In the genomic region with DNA sequence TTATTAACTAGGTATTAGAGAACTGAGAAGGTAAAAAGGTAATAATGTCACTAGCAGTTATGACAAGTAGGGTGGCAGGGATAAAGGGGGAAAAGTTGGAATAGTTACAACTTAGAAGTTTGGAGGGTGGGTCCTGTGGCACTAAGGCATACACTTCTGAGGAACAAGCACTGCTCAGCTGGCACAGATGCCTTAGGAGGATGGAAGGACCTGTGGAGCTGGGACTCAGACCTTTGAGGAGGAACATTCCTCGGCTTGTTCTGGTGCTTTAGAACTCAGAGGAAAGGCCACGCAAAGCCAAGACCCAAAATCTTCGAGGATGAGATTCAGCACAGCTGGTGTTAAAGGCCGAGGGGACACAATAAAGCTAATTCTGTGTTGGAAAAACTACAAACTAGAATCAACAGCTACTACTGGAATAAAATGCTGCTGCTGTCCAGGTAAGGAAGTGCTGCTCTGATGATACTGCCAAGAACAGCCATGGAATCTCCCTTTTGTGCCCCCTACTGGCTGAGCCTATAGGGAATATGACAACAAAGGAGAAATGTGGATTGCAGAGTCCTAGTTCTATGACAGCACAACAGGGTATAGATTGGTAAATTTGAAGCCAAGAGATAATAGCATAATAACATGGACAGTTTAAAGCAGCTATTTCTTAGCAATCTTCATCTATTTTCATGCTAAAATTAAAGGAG, we compare ENCODE assay signal across 9 cellular contexts.
DNase-seq lines count a peak whose midpoint lies in the region; ATAC-seq and TF ChIP-seq lines count a peak whose summit lies in the region.
"Had no signal": no experiment of that assay in that cellular context is flagged by ENCODE, and none has a peak within 500 bp of the region (broad histone marks: within the 10 kb centered on the region; RNA-seq: fewer than 3 reads in every experiment).

No MANE protein-coding gene starts in this region.

- no peak for DNase-seq in BJ (ENCODE audit: low read depth)
- peak; percentile 47 for DNase-seq in Jurkat, Clone E6-1 (ENCODE audit: low read depth, low spot score)
- DNase-seq in activated CD4-positive, alpha-beta memory T cell treated with anti-CD3 and anti-CD28 coated beads for 36 hours: peak; percentile 13
- DNase-seq in lower lobe of right lung: no peak
- DNase-seq in NCI-H510A (lab: John Stamatoyannopoulos, UW): no peak
- no peak for DNase-seq in stimulated activated CD4-positive, alpha-beta T cell treated with anti-CD3 and anti-CD28 coated beads, Interleukin-4, amount 100 ng/mL, for 24 hours

- ATAC-seq in GM18907 (IDR thresholded peaks at IDR 0.05; ENCODE audit: unreplicated experiment): peak; percentile 75
- peak; percentile 59 to 61 for ATAC-seq in lower lobe of right lung
- no peak for ATAC-seq in GM21717 (IDR thresholded peaks at IDR 0.05; ENCODE audit: unreplicated experiment)

- H3K36me3 ChIP-seq in BJ (ENCODE audit: control insufficient read depth, insufficient read depth, low read length) (no peaks in the 10 kb centered on the region), lower lobe of right lung (no peaks in the 10 kb centered on the region)

- H3K4me3 Mint-ChIP-seq in activated CD4-positive, alpha-beta memory T cell treated with anti-CD3 and anti-CD28 coated beads for 36 hours: no peak overlapping the region
- H3K4me3 Mint-ChIP-seq: IgD-negative memory B cell had no signal

- H3K27me3 ChIP-seq in BJ (ENCODE audit: control insufficient read depth, insufficient read depth, low read length) (no peaks in the 10 kb centered on the region), lower lobe of right lung (ENCODE audit: low read depth) (no peaks in the 10 kb centered on the region)

- H3K4me3 ChIP-seq in BJ (ENCODE audit: low read depth, low read length) (no peak overlapping the region), lower lobe of right lung (no peak overlapping the region)
- no peak overlapping the region for H3K4me3 ChIP-seq in Jurkat, Clone E6-1 (ENCODE audit: low read length)

- no peaks in the 10 kb centered on the region for H3K4me1 Mint-ChIP-seq in activated CD4-positive, alpha-beta memory T cell treated with anti-CD3 and anti-CD28 coated beads for 36 hours (ENCODE audit: low read depth)
- H3K4me1 Mint-ChIP-seq: IgD-negative memory B cell had no signal

- H3K27ac ChIP-seq in lower lobe of right lung: no peak overlapping the region

- CTCF ChIA-PET in BJ (lab: Yijun Ruan, JAX): interaction anchor here (0.6 to 1.3 kb wide), 4 partner anchors 9 to 176 kb away, joined by 3 to 6 read pairs (median 4); no protein-coding TSS in a partner anchor
- CTCF ChIA-PET in activated CD4-positive, alpha-beta memory T cell treated with anti-CD3 and anti-CD28 coated beads for 36 hours (lab: Charles Lee): interaction anchor here (0.9 to 1.4 kb wide), 2 partner anchors 109 to 112 kb away, joined by 3 to 4 read pairs; no protein-coding TSS in a partner anchor

- H3K36me3 Mint-ChIP-seq in activated CD4-positive, alpha-beta memory T cell treated with anti-CD3 and anti-CD28 coated beads for 36 hours: no peaks in the 10 kb centered on the region

- H3K27me3 Mint-ChIP-seq in activated CD4-positive, alpha-beta memory T cell treated with anti-CD3 and anti-CD28 coated beads for 36 hours: peaks cover 7% of the 10 kb centered on the region
- H3K27me3 Mint-ChIP-seq: IgD-negative memory B cell had no signal

- H3K9me3 Mint-ChIP-seq in activated CD4-positive, alpha-beta memory T cell treated with anti-CD3 and anti-CD28 coated beads for 36 hours: no peaks in the 10 kb centered on the region

- intact Hi-C loops in activated CD4-positive, alpha-beta memory T cell treated with anti-CD3 and anti-CD28 coated beads for 36 hours (cut with micrococcal nuclease): loop anchor here (1.0 kb wide), 1 partner anchor 113 kb away; no protein-coding TSS in a partner anchor
- intact Hi-C loops in lower lobe of right lung (cut with DNase I): no loop called here

- H3K9me3 ChIP-seq in lower lobe of right lung: no peaks in the 10 kb centered on the region

- H3K27ac Mint-ChIP-seq in activated CD4-positive, alpha-beta memory T cell treated with anti-CD3 and anti-CD28 coated beads for 36 hours: no peak overlapping the region
- H3K27ac Mint-ChIP-seq: IgD-negative memory B cell had no signal

- POLR2A ChIA-PET in BJ (lab: Charles Lee): no interaction called here
- POLR2A ChIA-PET in activated CD4-positive, alpha-beta memory T cell treated with anti-CD3 and anti-CD28 coated beads for 36 hours (lab: Charles Lee): no interaction called here

- H3K4me1 ChIP-seq in lower lobe of right lung: no peaks in the 10 kb centered on the region

- TF ChIP-seq CTCF in BJ (IDR thresholded peaks at IDR 0.05; ENCODE audit: insufficient read depth, low read depth, low read length) (peak; percentile 52), lower lobe of right lung (IDR thresholded peaks at IDR 0.05) (peak; percentile 44)

Comparison
In these comparisons a context has a peak if more than half of its experiments do, and no peak if none do; other contexts are left out.
1. DNase-seq: peak in Jurkat, Clone E6-1 (single experiment) and activated CD4-positive, alpha-beta memory T cell treated with anti-CD3 and anti-CD28 coated beads for 36 hours (single experiment); none in BJ (single experiment), lower lobe of right lung (single experiment), NCI-H510A (single experiment) and stimulated activated CD4-positive, alpha-beta T cell treated with anti-CD3 and anti-CD28 coated beads, Interleukin-4, amount 100 ng/mL, for 24 hours (single experiment).